ENCODE assay signal across 1 cellular context in genomic region chr3:46549408-46549904, GRCh38.
TF ChIP-seq lines count a peak whose summit lies in the region.

No MANE protein-coding gene starts in this region.

TF ChIP-seq in K562, 482 proteins besides CTCF, POLR2A, EP300 and RAD21 (continued from another document and continues in another):
- TF ChIP-seq, protein P1, sequence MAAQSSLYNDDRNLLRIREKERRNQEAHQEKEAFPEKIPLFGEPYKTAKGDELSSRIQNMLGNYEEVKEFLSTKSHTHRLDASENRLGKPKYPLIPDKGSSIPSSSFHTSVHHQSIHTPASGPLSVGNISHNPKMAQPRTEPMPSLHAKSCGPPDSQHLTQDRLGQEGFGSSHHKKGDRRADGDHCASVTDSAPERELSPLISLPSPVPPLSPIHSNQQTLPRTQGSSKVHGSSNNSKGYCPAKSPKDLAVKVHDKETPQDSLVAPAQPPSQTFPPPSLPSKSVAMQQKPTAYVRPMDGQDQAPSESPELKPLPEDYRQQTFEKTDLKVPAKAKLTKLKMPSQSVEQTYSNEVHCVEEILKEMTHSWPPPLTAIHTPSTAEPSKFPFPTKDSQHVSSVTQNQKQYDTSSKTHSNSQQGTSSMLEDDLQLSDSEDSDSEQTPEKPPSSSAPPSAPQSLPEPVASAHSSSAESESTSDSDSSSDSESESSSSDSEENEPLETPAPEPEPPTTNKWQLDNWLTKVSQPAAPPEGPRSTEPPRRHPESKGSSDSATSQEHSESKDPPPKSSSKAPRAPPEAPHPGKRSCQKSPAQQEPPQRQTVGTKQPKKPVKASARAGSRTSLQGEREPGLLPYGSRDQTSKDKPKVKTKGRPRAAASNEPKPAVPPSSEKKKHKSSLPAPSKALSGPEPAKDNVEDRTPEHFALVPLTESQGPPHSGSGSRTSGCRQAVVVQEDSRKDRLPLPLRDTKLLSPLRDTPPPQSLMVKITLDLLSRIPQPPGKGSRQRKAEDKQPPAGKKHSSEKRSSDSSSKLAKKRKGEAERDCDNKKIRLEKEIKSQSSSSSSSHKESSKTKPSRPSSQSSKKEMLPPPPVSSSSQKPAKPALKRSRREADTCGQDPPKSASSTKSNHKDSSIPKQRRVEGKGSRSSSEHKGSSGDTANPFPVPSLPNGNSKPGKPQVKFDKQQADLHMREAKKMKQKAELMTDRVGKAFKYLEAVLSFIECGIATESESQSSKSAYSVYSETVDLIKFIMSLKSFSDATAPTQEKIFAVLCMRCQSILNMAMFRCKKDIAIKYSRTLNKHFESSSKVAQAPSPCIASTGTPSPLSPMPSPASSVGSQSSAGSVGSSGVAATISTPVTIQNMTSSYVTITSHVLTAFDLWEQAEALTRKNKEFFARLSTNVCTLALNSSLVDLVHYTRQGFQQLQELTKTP (IDR thresholded peaks at IDR 0.05; ENCODE audit: low read depth in 1 of 2, partially characterized antibody in 2 of 2), result peak in 1 of 2 experiments; percentile 84
- TF ChIP-seq NEUROD1 (IDR thresholded peaks at IDR 0.05; ENCODE audit: borderline replicate concordance, low read depth, low read length, partially characterized antibody), result peak; percentile 41
- TF ChIP-seq CBFA2T3 (IDR thresholded peaks at IDR 0.05), result peak; percentile 97
- TF ChIP-seq MYC (IDR thresholded peaks at IDR 0.05; ENCODE audit: low read depth, low read length), result peak; percentile 92
- TF ChIP-seq MYC (CRISPR knock-in tag; IDR thresholded peaks at IDR 0.05; ENCODE audit: borderline replicate concordance, low read depth), result peak; percentile 54; the same call in 1 of the 2 replicates
- peak in 1 of 3 experiments; percentile 50 for TF ChIP-seq YY1 (IDR thresholded peaks at IDR 0.05; ENCODE audit: borderline replicate concordance in 1 of 3, control insufficient read depth in 1 of 3, extremely low read depth in 1 of 3, insufficient read depth in 3 of 3, insufficient read length in 1 of 3, insufficient replicate concordance in 2 of 3, low read depth in 1 of 3, low read length in 2 of 3)
- TF ChIP-seq CREB1 (IDR thresholded peaks at IDR 0.05), result peak; percentile 33; the same call in 1 of the 2 replicates
- no peak for TF ChIP-seq CREB1 (CRISPR knock-in tag; IDR thresholded peaks at IDR 0.05)
- TF ChIP-seq GABPB1 (CRISPR knock-in tag; IDR thresholded peaks at IDR 0.05), result peak; percentile 58; the same call in 1 of the 2 replicates
- TF ChIP-seq HDAC3 (IDR thresholded peaks at IDR 0.05; ENCODE audit: borderline replicate concordance, partially characterized antibody), result peak; percentile 89
- peak; percentile 63 for TF ChIP-seq ESRRA (IDR thresholded peaks at IDR 0.05; ENCODE audit: borderline replicate concordance, low read depth)
- TF ChIP-seq, protein P2, sequence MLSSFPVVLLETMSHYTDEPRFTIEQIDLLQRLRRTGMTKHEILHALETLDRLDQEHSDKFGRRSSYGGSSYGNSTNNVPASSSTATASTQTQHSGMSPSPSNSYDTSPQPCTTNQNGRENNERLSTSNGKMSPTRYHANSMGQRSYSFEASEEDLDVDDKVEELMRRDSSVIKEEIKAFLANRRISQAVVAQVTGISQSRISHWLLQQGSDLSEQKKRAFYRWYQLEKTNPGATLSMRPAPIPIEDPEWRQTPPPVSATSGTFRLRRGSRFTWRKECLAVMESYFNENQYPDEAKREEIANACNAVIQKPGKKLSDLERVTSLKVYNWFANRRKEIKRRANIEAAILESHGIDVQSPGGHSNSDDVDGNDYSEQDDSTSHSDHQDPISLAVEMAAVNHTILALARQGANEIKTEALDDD (IDR thresholded peaks at IDR 0.05), result peak; percentile 44; the same call in 1 of the 2 replicates
- peak; percentile 40 for TF ChIP-seq MGA (IDR thresholded peaks at IDR 0.05)
- TF ChIP-seq RNF2 (IDR thresholded peaks at IDR 0.05), result peak; percentile 84
- peak; percentile 95 for TF ChIP-seq NBN (IDR thresholded peaks at IDR 0.05; ENCODE audit: low read depth)
- TF ChIP-seq ID3 (CRISPR knock-in tag; IDR thresholded peaks at IDR 0.05), result no peak
- TF ChIP-seq ID3 (tag; IDR thresholded peaks at IDR 0.05), result peak; percentile 92
- TF ChIP-seq, protein P3, sequence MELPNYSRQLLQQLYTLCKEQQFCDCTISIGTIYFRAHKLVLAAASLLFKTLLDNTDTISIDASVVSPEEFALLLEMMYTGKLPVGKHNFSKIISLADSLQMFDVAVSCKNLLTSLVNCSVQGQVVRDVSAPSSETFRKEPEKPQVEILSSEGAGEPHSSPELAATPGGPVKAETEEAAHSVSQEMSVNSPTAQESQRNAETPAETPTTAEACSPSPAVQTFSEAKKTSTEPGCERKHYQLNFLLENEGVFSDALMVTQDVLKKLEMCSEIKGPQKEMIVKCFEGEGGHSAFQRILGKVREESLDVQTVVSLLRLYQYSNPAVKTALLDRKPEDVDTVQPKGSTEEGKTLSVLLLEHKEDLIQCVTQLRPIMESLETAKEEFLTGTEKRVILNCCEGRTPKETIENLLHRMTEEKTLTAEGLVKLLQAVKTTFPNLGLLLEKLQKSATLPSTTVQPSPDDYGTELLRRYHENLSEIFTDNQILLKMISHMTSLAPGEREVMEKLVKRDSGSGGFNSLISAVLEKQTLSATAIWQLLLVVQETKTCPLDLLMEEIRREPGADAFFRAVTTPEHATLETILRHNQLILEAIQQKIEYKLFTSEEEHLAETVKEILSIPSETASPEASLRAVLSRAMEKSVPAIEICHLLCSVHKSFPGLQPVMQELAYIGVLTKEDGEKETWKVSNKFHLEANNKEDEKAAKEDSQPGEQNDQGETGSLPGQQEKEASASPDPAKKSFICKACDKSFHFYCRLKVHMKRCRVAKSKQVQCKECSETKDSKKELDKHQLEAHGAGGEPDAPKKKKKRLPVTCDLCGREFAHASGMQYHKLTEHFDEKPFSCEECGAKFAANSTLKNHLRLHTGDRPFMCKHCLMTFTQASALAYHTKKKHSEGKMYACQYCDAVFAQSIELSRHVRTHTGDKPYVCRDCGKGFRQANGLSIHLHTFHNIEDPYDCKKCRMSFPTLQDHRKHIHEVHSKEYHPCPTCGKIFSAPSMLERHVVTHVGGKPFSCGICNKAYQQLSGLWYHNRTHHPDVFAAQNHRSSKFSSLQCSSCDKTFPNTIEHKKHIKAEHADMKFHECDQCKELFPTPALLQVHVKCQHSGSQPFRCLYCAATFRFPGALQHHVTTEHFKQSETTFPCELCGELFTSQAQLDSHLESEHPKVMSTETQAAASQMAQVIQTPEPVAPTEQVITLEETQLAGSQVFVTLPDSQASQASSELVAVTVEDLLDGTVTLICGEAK (IDR thresholded peaks at IDR 0.05), result peak; percentile 77
- TF ChIP-seq, protein P3 (CRISPR knock-in tag; IDR thresholded peaks at IDR 0.05), result no peak
- no peak for TF ChIP-seq THRAP3 (IDR thresholded peaks at IDR 0.05; ENCODE audit: borderline replicate concordance)
- TF ChIP-seq HDAC1 (IDR thresholded peaks at IDR 0.05), result peak in 1 of 2 experiments; percentile 86; a peak in 3 of 4 replicates
- TF ChIP-seq MTA1 (IDR thresholded peaks at IDR 0.05; ENCODE audit: borderline replicate concordance), result peak; percentile 80
- TF ChIP-seq, protein P4, sequence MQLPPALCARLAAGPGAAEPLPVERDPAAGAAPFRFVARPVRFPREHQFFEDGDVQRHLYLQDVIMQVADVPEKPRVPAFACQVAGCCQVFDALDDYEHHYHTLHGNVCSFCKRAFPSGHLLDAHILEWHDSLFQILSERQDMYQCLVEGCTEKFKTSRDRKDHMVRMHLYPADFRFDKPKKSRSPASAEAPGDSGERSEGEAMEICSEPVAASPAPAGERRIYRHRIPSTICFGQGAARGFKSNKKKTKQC (CRISPR knock-in tag; IDR thresholded peaks at IDR 0.05), result 0 out of 2 replicates have a peak, but pooled peaks have one; percentile 47
- TF ChIP-seq TARDBP (IDR thresholded peaks at IDR 0.05), result 0 out of 2 replicates have a peak, but pooled peaks have one; percentile 36
- peak; percentile 93 for TF ChIP-seq ZNF175 (CRISPR knock-in tag; IDR thresholded peaks at IDR 0.05; ENCODE audit: low read depth)
- TF ChIP-seq BRD9 (IDR thresholded peaks at IDR 0.05; ENCODE audit: low read depth, partially characterized antibody), result peak; percentile 87
- TF ChIP-seq EHMT2 (IDR thresholded peaks at IDR 0.05), result peak; percentile 92
